In genomic region chr5:43313854-43314457, GRCh38 we compare ENCODE assay signal across 8 cellular contexts. TPM values are rescaled to one million over a fixed set of nuclear protein-coding genes. Genes with fewer than 3 reads are reported as not detected.
DNase-seq lines count a peak whose midpoint lies in the region; ATAC-seq, FAIRE-seq and TF ChIP-seq lines count a peak whose summit lies in the region.

No MANE protein-coding gene starts in this region.

- peaks cover 3% of the 10 kb centered on the region; the same call in 1 of the 2 replicates for H3K27me3 Mint-ChIP-seq in WTC11 (ENCODE audit: low read depth)

- H3K4me3 Mint-ChIP-seq in WTC11 = peak overlapping the region; percentile 94

- POLR2A ChIA-PET in AG04449 (lab: Yijun Ruan, JAX) = interaction anchor here (0.7 to 1.5 kb wide), 5 partner anchors 11 to 305 kb away, joined by 3 to 4 read pairs (median 3); no protein-coding TSS in a partner anchor
- POLR2A ChIA-PET in WTC11 (lab: Charles Lee) = interaction anchor here (1.1 to 2.1 kb wide), 4 partner anchors 14 to 201 kb away, joined by 3 to 15 read pairs (median 6); partner anchors contain the start of genes C5orf34, TMEM267 and ZNF131

- peaks cover 42% of the 10 kb centered on the region for H3K79me2 ChIP-seq in smooth muscle cell (ENCODE audit: low read depth)

- WGBS in smooth muscle cell (ENCODE audit: low lambda C conversion rate) = 48% methylated on average over 8 of the region's 8 CpGs

- CTCF ChIA-PET in AG04449 (lab: Yijun Ruan, JAX) (interaction anchor here (0.6 to 1.6 kb wide), 5 partner anchors 9 to 170 kb away, joined by 3 to 7 read pairs (median 4); partner anchors contain the start of gene TMEM267), WTC11 (lab: Charles Lee) (interaction anchor here (0.6 to 3.0 kb wide), 11 partner anchors 11 to 1504 kb away, joined by 3 to 31 read pairs (median 5); partner anchors contain the start of genes C5orf34, TMEM267 and ZNF131)

- H3K27ac Mint-ChIP-seq in WTC11 = peak overlapping the region; percentile 99

- H3K27me3 ChIP-seq in HAP-1 (ENCODE audit: low read depth) (no peaks in the 10 kb centered on the region), foreskin keratinocyte (no peaks in the 10 kb centered on the region), smooth muscle cell (ENCODE audit: low read depth) (no peaks in the 10 kb centered on the region)

- H3K27ac ChIP-seq in foreskin keratinocyte (peak overlapping the region; percentile 97), smooth muscle cell (ENCODE audit: low read depth) (peak overlapping the region; percentile 99)

- no peak for ATAC-seq in WTC11
- ATAC-seq in foreskin keratinocyte = no peak
- no peak for ATAC-seq in HG02678 (IDR thresholded peaks at IDR 0.05; ENCODE audit: unreplicated experiment)
- ATAC-seq in HG03196 (IDR thresholded peaks at IDR 0.05; ENCODE audit: unreplicated experiment) = no peak

- peak overlapping the region; percentile 87 for H2AFZ ChIP-seq in smooth muscle cell (ENCODE audit: low read depth)

- DNase-seq in AG04449 (ENCODE audit: low read depth, low spot score) = no peak
- peak in 1 of 2 experiments; percentile 29 for DNase-seq in HAP-1 (ENCODE audit: low spot score in 2 of 2)
- no peak for DNase-seq in WTC11 (ENCODE audit: low spot score)
- DNase-seq in foreskin keratinocyte = no peak
- DNase-seq in smooth muscle cell (lab: John Stamatoyannopoulos, UW; ENCODE audit: unreplicated experiment) = no peak
- no peak for DNase-seq in D721Med (ENCODE audit: insufficient read length, low spot score)

- H3K9me3 ChIP-seq in HAP-1 (no peaks in the 10 kb centered on the region), smooth muscle cell (replicated peaks; ENCODE audit: low read depth) (no peaks in the 10 kb centered on the region)

- FAIRE-seq in D721Med (lab: Jason Lieb, UNC) = no peak

- H3F3A ChIP-seq in smooth muscle cell (ENCODE audit: low read depth) = peaks cover 7% of the 10 kb centered on the region

- peaks cover 10% of the 10 kb centered on the region for H3K36me3 Mint-ChIP-seq in WTC11

- peaks cover 45% of the 10 kb centered on the region for H3K4me1 Mint-ChIP-seq in WTC11

- peaks cover 34% of the 10 kb centered on the region for H3K4me1 ChIP-seq in HAP-1
- H3K4me1 ChIP-seq in foreskin keratinocyte = peaks cover 19% of the 10 kb centered on the region
- H3K4me1 ChIP-seq in smooth muscle cell (ENCODE audit: low read depth) = peaks cover 38% of the 10 kb centered on the region

- peaks cover 42% of the 10 kb centered on the region for H4K20me1 ChIP-seq in smooth muscle cell (ENCODE audit: low read depth)

- in situ Hi-C loops in HAP-1 (cut with MboI; ENCODE audit: low sequenced_read_pairs) = no loop called here

- H3K9ac ChIP-seq in smooth muscle cell (ENCODE audit: low read depth) = peak overlapping the region; percentile 90

- TF ChIP-seq CTCF in AG04449 (IDR thresholded peaks at IDR 0.05; ENCODE audit: insufficient read depth, low read length, missing control alignments) = no peak
- no peak for TF ChIP-seq CTCF in WTC11 (IDR thresholded peaks at IDR 0.05)
- TF ChIP-seq CTCF in foreskin keratinocyte (conservative IDR thresholded peaks at IDR 0.05) = no peak
- TF ChIP-seq CTCF in smooth muscle cell (IDR thresholded peaks at IDR 0.05; ENCODE audit: borderline replicate concordance, insufficient read depth, poor library complexity, severe bottlenecking) = no peak
- TF ChIP-seq CTCF in D721Med (IDR thresholded peaks at IDR 0.05; ENCODE audit: insufficient read depth, missing control alignments) = no peak

- H3K4me2 ChIP-seq in smooth muscle cell = peak overlapping the region; percentile 81

- peaks cover 16% of the 10 kb centered on the region for H3K9me3 Mint-ChIP-seq in WTC11

- H3K36me3 ChIP-seq in HAP-1 (replicated peaks) (no peaks in the 10 kb centered on the region; the same call in 1 of the 2 replicates), smooth muscle cell (ENCODE audit: low read depth) (no peaks in the 10 kb centered on the region)

- peak overlapping the region; percentile 45 for H3K4me3 ChIP-seq in AG04449 (ENCODE audit: low read depth, low read length)
- peak overlapping the region; percentile 10 for H3K4me3 ChIP-seq in HAP-1
- H3K4me3 ChIP-seq in smooth muscle cell = peak overlapping the region; percentile 42

TF ChIP-seq in WTC11, 78 proteins besides CTCF, POLR2A, EP300 and RAD21:
- TF ChIP-seq CBFB (CRISPR knock-in tag; IDR thresholded peaks at IDR 0.05; ENCODE audit: low read depth) = no peak
- TF ChIP-seq ZNF423 (CRISPR knock-in tag; IDR thresholded peaks at IDR 0.05) = no peak
- TF ChIP-seq FOXK1 (CRISPR knock-in tag; IDR thresholded peaks at IDR 0.05) = no peak
- no peak for TF ChIP-seq FOXP1 (CRISPR knock-in tag; IDR thresholded peaks at IDR 0.05; ENCODE audit: borderline replicate concordance)
- no peak for TF ChIP-seq EMX1 (CRISPR knock-in tag; IDR thresholded peaks at IDR 0.05)

RNA-seq across cellular contexts. Expression of gene HMGCS1, which starts 0.7 kb away (rescaled TPM):
- total RNA-seq in WTC11 (2021) = 176 to 199 TPM (median 178 TPM) in 3 replicates
- total RNA-seq in foreskin keratinocyte = 511 and 581 TPM in 2 replicates
- polyA plus RNA-seq in foreskin keratinocyte = 190 and 257 TPM in 2 replicates
- total RNA-seq in smooth muscle cell = 94.0 and 147 TPM in 2 replicates
- 40.0 and 51.8 TPM in 2 replicates for polyA plus RNA-seq in smooth muscle cell
